In the genomic region with DNA sequence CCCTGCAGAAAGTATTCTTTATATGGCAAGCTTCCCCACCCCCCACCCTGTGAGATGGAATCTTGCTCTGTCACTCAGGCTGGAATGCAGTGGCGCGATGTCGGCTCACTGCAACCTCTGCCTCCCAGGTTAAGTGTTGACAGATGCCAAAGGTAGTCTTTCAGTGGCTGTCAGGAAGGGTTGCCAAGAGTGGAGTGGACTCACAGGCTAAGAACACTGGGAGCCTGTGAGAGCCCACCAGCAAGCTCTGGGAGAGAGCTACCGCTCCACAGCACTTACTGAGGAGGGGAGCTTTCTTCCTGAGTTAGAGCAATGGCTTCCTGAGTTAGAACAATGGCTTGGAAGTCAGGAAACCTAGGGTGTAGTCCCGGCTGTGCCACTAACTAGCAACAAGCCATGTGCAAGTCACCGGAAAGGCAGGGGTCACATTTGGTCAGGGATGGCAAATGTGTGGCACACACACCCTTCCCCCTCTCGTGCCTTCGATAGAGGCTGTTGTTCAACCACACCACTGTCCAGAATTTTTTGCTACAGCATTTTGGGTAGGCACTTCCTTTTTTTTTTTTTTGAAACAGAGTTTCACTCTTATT, we compare ENCODE assay signal across 10 cellular contexts. TPM values are rescaled to one million over a fixed set of nuclear protein-coding genes. Genes with fewer than 3 reads are reported as not detected.
A peak's percentile ranks its signal among the peaks of the same experiment; 100 is the strongest.
DNase-seq lines count a peak whose midpoint lies in the region; ATAC-seq and TF ChIP-seq lines count a peak whose summit lies in the region.
"Had no signal": no experiment of that assay in that cellular context is flagged by ENCODE, and none has a peak within 500 bp of the region (broad histone marks: within the 10 kb centered on the region; RNA-seq: fewer than 3 reads in every experiment).

No MANE protein-coding gene starts in this region.

- TF ChIP-seq CTCF in adrenal gland (IDR thresholded peaks at IDR 0.05): no peak
- TF ChIP-seq CTCF in omental fat pad (IDR thresholded peaks at IDR 0.05): no peak

- ATAC-seq in sciatic nerve: peak; percentile 71
- ATAC-seq in omental fat pad (ENCODE audit: low FRiP score): no peak
- ATAC-seq in GM21723 (IDR thresholded peaks at IDR 0.05; ENCODE audit: unreplicated experiment): no peak

- no peaks in the 10 kb centered on the region for H3K27me3 ChIP-seq in adrenal gland
- H3K27me3 ChIP-seq in layer of hippocampus (ENCODE audit: control insufficient read depth, insufficient read depth, low read length): no peaks in the 10 kb centered on the region

- H3K4me3 ChIP-seq in adrenal gland: peak overlapping the region in 1 of 4 donors; percentile 52

- H3K4me1 ChIP-seq in adrenal gland (replicated peaks in 1 of 2): peaks cover 9 to 12% of the 10 kb centered on the region in 2 donors

- WGBS in adrenal gland, 4 donors: 36 to 49% (median 42%) methylated on average over 8 of the region's 8 CpGs

- DNase-seq in GDM1 (lab: John Stamatoyannopoulos, UW) (peak; percentile 80), adrenal gland (peak; percentile 24 to 78 (median 53)), sciatic nerve (ENCODE audit: low spot score) (no peak), LoVo (ENCODE audit: low spot score) (no peak), omental fat pad (ENCODE audit: low spot score) (no peak), NK-92 (lab: John Stamatoyannopoulos, UW; ENCODE audit: unreplicated experiment) (no peak)
- DNase-seq: activated CD4-positive, alpha-beta memory T cell treated with anti-CD3 and anti-CD28 coated beads for 36 hours; mammary epithelial cell had no signal

- no peak for TF ChIP-seq POLR2A in adrenal gland (IDR thresholded peaks at IDR 0.05)

- H3K36me3 ChIP-seq in adrenal gland (replicated peaks in 1 of 2): no peaks in the 10 kb centered on the region

- intact Hi-C loops in adrenal gland (cut with DNase I) (no loop called here), sciatic nerve (cut with DNase I) (no loop called here)

- H3K27ac ChIP-seq in adrenal gland (peak overlapping the region in 4 of 5 donors; percentile 9 to 80 (median 62)), layer of hippocampus (ENCODE audit: low read depth, low read length) (peak overlapping the region; percentile 92)

- H3K9me3 ChIP-seq in adrenal gland (replicated peaks in 1 of 3): no peaks in the 10 kb centered on the region

RNA-seq across cellular contexts. Expression of gene RNASE1, which starts 2.6 kb away (rescaled TPM):
- total RNA-seq in adrenal gland: 1,000 to 10,000 TPM in 2 of 8 donors, 100 to 1,000 TPM in 6; 466 to 2,068 (median 620) TPM
- polyA plus RNA-seq in adrenal gland: 100 to 1,000 TPM; 170 to 424 (median 388) TPM
- total RNA-seq in sciatic nerve: 357 TPM
- total RNA-seq in omental fat pad: 1,000 to 10,000 TPM in 3 of 4 donors, 100 to 1,000 TPM in 1; 999 to 1,585 (median 1,253) TPM
- total RNA-seq: activated CD4-positive, alpha-beta memory T cell treated with anti-CD3 and anti-CD28 coated beads for 36 hours; mammary epithelial cell had no signal
- polyA plus RNA-seq: mammary epithelial cell had no signal

RNA-seq across cellular contexts. Expression of gene RNASE6, which starts 19.0 kb away (rescaled TPM):
- 10 to 100 TPM; 13.8 to 61.0 (median 22.5) TPM for total RNA-seq in adrenal gland
- 10 to 100 TPM in 1 of 3 donors, 1 to 10 TPM in 2; 5.9 to 17.9 (median 7.2) TPM for polyA plus RNA-seq in adrenal gland
- 15.0 TPM for total RNA-seq in sciatic nerve
- 10 to 100 TPM; 18.0 to 48.5 (median 30.1) TPM for total RNA-seq in omental fat pad
- total RNA-seq: mammary epithelial cell had no signal
- polyA plus RNA-seq: mammary epithelial cell had no signal

RNA-seq across cellular contexts. Expression of gene EDDM3B, which starts 31.8 kb away (rescaled TPM):
- total RNA-seq in adrenal gland (not detected), sciatic nerve (not detected), omental fat pad (not detected)
- not detected for polyA plus RNA-seq in adrenal gland
- total RNA-seq: activated CD4-positive, alpha-beta memory T cell treated with anti-CD3 and anti-CD28 coated beads for 36 hours; mammary epithelial cell had no signal
- polyA plus RNA-seq: mammary epithelial cell had no signal

RNA-seq across cellular contexts. Expression of gene EDDM3A, which starts 54.4 kb away (rescaled TPM):
- total RNA-seq in adrenal gland (not detected), sciatic nerve (not detected), omental fat pad (not detected)
- not detected for polyA plus RNA-seq in adrenal gland
- total RNA-seq: activated CD4-positive, alpha-beta memory T cell treated with anti-CD3 and anti-CD28 coated beads for 36 hours; mammary epithelial cell had no signal
- polyA plus RNA-seq: mammary epithelial cell had no signal

Comparison
In these comparisons a context has a peak if more than half of its experiments do, and no peak if none do; other contexts are left out.
1. DNase-seq: peak in GDM1 (single experiment) and adrenal gland (7 of 7); none in sciatic nerve (single experiment), LoVo (single experiment), omental fat pad (single experiment) and NK-92 (single experiment).